Comparison of ENCODE assay signal across 26 cellular contexts in the genomic region with DNA sequence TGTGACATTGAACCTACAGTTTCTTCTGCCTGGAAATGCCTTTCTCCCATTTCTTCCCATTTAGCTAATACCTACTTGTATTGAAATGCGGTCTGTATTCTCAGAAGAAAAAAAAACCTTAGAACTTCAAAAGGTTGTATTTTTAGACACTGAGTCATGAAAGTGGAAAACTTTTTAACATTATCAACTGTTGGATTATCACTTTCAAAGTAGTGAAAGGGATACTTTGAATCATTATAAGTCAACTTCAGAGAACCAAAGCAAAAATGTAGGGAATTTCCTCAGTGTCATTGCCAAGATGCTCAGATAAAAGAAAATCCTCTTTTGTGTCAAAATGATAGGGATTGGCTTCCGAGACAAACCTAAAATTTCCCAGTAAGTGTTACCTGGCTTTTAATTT. TPM values are rescaled to one million over a fixed set of nuclear protein-coding genes. Genes with fewer than 3 reads are reported as not detected.
A peak's percentile ranks its signal among the peaks of the same experiment; 100 is the strongest.
DNase-seq lines count a peak whose midpoint lies in the region; ATAC-seq and TF ChIP-seq lines count a peak whose summit lies in the region.
"Had no signal": no experiment of that assay in that cellular context is flagged by ENCODE, and none has a peak within 500 bp of the region (broad histone marks: within the 10 kb centered on the region; RNA-seq: fewer than 3 reads in every experiment).

No MANE protein-coding gene starts in this region.

- peaks cover 3% of the 10 kb centered on the region for H3K36me3 Mint-ChIP-seq in activated naive CD8-positive, alpha-beta T cell treated with anti-CD3 and anti-CD28 coated beads for 36 hours
- no peaks in the 10 kb centered on the region for H3K36me3 Mint-ChIP-seq in osteocyte (ENCODE audit: unreplicated experiment)
- H3K36me3 Mint-ChIP-seq: CD8-positive, alpha-beta T cell; stimulated activated naive B cell treated with anti-CD40 and anti-IgM and Interleukin-4, amounts not matched to agents 10 μg/mL and 1 μg/mL and 100 μg/mL, for 72 hours had no signal

- H3K9me3 Mint-ChIP-seq in activated naive CD8-positive, alpha-beta T cell treated with anti-CD3 and anti-CD28 coated beads for 36 hours = no peaks in the 10 kb centered on the region
- no peaks in the 10 kb centered on the region for H3K9me3 Mint-ChIP-seq in osteocyte (ENCODE audit: unreplicated experiment)
- H3K9me3 Mint-ChIP-seq: CD8-positive, alpha-beta T cell; stimulated activated naive B cell treated with anti-CD40 and anti-IgM and Interleukin-4, amounts not matched to agents 10 μg/mL and 1 μg/mL and 100 μg/mL, for 72 hours had no signal

- no peaks in the 10 kb centered on the region for H3K9me3 ChIP-seq in heart right ventricle
- H3K9me3 ChIP-seq: left lung, neutrophil, right atrium auricular region, tibial nerve had no signal

- no peaks in the 10 kb centered on the region for H3K36me3 ChIP-seq in heart right ventricle
- H3K36me3 ChIP-seq: left lung, neutrophil, right atrium auricular region, tibial nerve had no signal

- ATAC-seq in heart right ventricle = no peak
- ATAC-seq: CD8-positive, alpha-beta T cell; left lung; stimulated activated naive B cell treated with anti-CD40 and anti-IgM and Interleukin-4, amounts not matched to agents 10 μg/mL and 1 μg/mL and 100 μg/mL, for 72 hours had no signal

- TF ChIP-seq CTCF in heart right ventricle (IDR thresholded peaks at IDR 0.05) (no peak), osteocyte (IDR thresholded peaks at IDR 0.05) (no peak)

- peak; percentile 42 for DNase-seq in COLO829 (ENCODE audit: low spot score)
- peak; percentile 17 for DNase-seq in HS-27A (ENCODE audit: low read depth)
- DNase-seq in activated naive CD8-positive, alpha-beta T cell treated with anti-CD3 and anti-CD28 coated beads for 36 hours = no peak
- peak; percentile 65 for DNase-seq in kidney tubule cell (ENCODE audit: low spot score)
- no peak for DNase-seq in heart right ventricle
- DNase-seq in osteocyte (ENCODE audit: extremely low spot score, unreplicated experiment) = no peak
- no peak for DNase-seq in putamen (ENCODE audit: low spot score)
- DNase-seq in NK-92 (lab: John Stamatoyannopoulos, UW; ENCODE audit: unreplicated experiment) = no peak
- DNase-seq: activated CD4-positive, alpha-beta T cell treated with anti-CD3 and anti-CD28 coated beads, Interleukin-2, amount 50 U/mL, for 48 hours; CD8-positive, alpha-beta T cell; DMS79; dorsolateral prefrontal cortex; KG1; left lung; NCI-H1105; NCI-H526; Right ventricle myocardium superior; stimulated activated naive B cell treated with anti-CD40 and anti-IgM and Interleukin-4, amounts not matched to agents 10 μg/mL and 1 μg/mL and 100 μg/mL, for 72 hours; T-helper 1 cell had no signal

- no peaks in the 10 kb centered on the region for H3K4me1 ChIP-seq in heart right ventricle
- H3K4me1 ChIP-seq: left lung, right atrium auricular region had no signal

- intact Hi-C loops in heart right ventricle (cut with DNase I) = no loop called here

- H3K4me3 ChIP-seq in heart right ventricle = no peak overlapping the region
- H3K4me3 ChIP-seq: dorsolateral prefrontal cortex, left lung, right atrium auricular region, tibial nerve had no signal

- H3K27ac ChIP-seq in heart right ventricle = no peak overlapping the region
- H3K27ac ChIP-seq: dorsolateral prefrontal cortex, left lung, neutrophil, right atrium auricular region, tibial nerve, VCaP had no signal

- H3K4me3 Mint-ChIP-seq in activated naive CD8-positive, alpha-beta T cell treated with anti-CD3 and anti-CD28 coated beads for 36 hours = peak overlapping the region; percentile 16
- H3K4me3 Mint-ChIP-seq in osteocyte (ENCODE audit: unreplicated experiment) = no peak overlapping the region
- H3K4me3 Mint-ChIP-seq: CD8-positive, alpha-beta T cell; stimulated activated naive B cell treated with anti-CD40 and anti-IgM and Interleukin-4, amounts not matched to agents 10 μg/mL and 1 μg/mL and 100 μg/mL, for 72 hours had no signal

- 57 to 59% methylated on average over 2 of the region's 2 CpGs for WGBS in heart right ventricle, 2 donors

- H3K4me1 Mint-ChIP-seq in activated naive CD8-positive, alpha-beta T cell treated with anti-CD3 and anti-CD28 coated beads for 36 hours = peaks cover 57% of the 10 kb centered on the region
- no peaks in the 10 kb centered on the region for H3K4me1 Mint-ChIP-seq in osteocyte (ENCODE audit: unreplicated experiment)

- H3K27me3 Mint-ChIP-seq in activated naive CD8-positive, alpha-beta T cell treated with anti-CD3 and anti-CD28 coated beads for 36 hours = no peaks in the 10 kb centered on the region
- no peaks in the 10 kb centered on the region for H3K27me3 Mint-ChIP-seq in osteocyte (ENCODE audit: unreplicated experiment)

- peaks cover 0 to 4% (median 0%) of the 10 kb centered on the region in 7 donors for H3K27me3 ChIP-seq in heart right ventricle
- H3K27me3 ChIP-seq: dorsolateral prefrontal cortex, left lung, neutrophil, right atrium auricular region, tibial nerve had no signal

- peak overlapping the region; percentile 62 for H3K27ac Mint-ChIP-seq in activated naive CD8-positive, alpha-beta T cell treated with anti-CD3 and anti-CD28 coated beads for 36 hours
- no peak overlapping the region for H3K27ac Mint-ChIP-seq in osteocyte (ENCODE audit: unreplicated experiment)
- H3K27ac Mint-ChIP-seq: CD8-positive, alpha-beta T cell; stimulated activated naive B cell treated with anti-CD40 and anti-IgM and Interleukin-4, amounts not matched to agents 10 μg/mL and 1 μg/mL and 100 μg/mL, for 72 hours had no signal

RNA-seq across cellular contexts. Expression of a gene that starts 6.6 kb away (rescaled TPM):
- not detected for total RNA-seq in activated naive CD8-positive, alpha-beta T cell treated with anti-CD3 and anti-CD28 coated beads for 36 hours
- total RNA-seq in heart right ventricle (not detected), osteocyte (not detected in 2 replicates)
- not detected for polyA plus RNA-seq in heart right ventricle
- total RNA-seq: cardiac septum; CD8-positive, alpha-beta T cell; epithelial cell of proximal tubule; frontal cortex; right atrium auricular region; Right ventricle myocardium superior; tibial nerve had no signal

RNA-seq across cellular contexts. Expression of a gene that starts 8.9 kb away (rescaled TPM):
- under 1 TPM; 0.30 to 0.62 TPM for total RNA-seq in activated naive CD8-positive, alpha-beta T cell treated with anti-CD3 and anti-CD28 coated beads for 36 hours
- not detected for total RNA-seq in heart right ventricle
- not detected for polyA plus RNA-seq in heart right ventricle
- total RNA-seq in osteocyte = not detected in 2 replicates
- total RNA-seq: cardiac septum; CD8-positive, alpha-beta T cell; epithelial cell of proximal tubule; frontal cortex; left lung; right atrium auricular region; Right ventricle myocardium superior; tibial nerve had no signal

RNA-seq across cellular contexts. Expression of a gene that starts 19.4 kb away (rescaled TPM):
- 10 to 100 TPM; 57.4 to 63.2 TPM for total RNA-seq in activated naive CD8-positive, alpha-beta T cell treated with anti-CD3 and anti-CD28 coated beads for 36 hours
- 1 to 10 TPM; 1.8 to 4.9 (median 4.0) TPM for total RNA-seq in heart right ventricle
- 1 to 10 TPM; 1.6 to 4.4 TPM for polyA plus RNA-seq in heart right ventricle
- total RNA-seq in osteocyte = 12.8 and 13.0 TPM in 2 replicates

Comparison
In these comparisons a context has a peak if more than half of its experiments do, and no peak if none do; other contexts are left out.
1. DNase-seq: peak in COLO829 (single experiment), HS-27A (single experiment) and kidney tubule cell (single experiment); none in activated naive CD8-positive, alpha-beta T cell treated with anti-CD3 and anti-CD28 coated beads for 36 hours (single experiment), heart right ventricle (0 of 2), osteocyte (single experiment), putamen (single experiment) and NK-92 (single experiment).